In genomic region chr5:67799732-67800234, GRCh38 we compare ENCODE assay signal across 1 cellular context.
TF ChIP-seq lines count a peak whose summit lies in the region.

No MANE protein-coding gene starts in this region.

TF ChIP-seq in liver, 16 proteins besides CTCF, POLR2A, EP300 and RAD21 (continued from another document):
- TF ChIP-seq, protein P1, sequence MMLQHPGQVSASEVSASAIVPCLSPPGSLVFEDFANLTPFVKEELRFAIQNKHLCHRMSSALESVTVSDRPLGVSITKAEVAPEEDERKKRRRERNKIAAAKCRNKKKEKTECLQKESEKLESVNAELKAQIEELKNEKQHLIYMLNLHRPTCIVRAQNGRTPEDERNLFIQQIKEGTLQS (IDR thresholded peaks at IDR 0.05), result no peak
- TF ChIP-seq, protein P2, sequence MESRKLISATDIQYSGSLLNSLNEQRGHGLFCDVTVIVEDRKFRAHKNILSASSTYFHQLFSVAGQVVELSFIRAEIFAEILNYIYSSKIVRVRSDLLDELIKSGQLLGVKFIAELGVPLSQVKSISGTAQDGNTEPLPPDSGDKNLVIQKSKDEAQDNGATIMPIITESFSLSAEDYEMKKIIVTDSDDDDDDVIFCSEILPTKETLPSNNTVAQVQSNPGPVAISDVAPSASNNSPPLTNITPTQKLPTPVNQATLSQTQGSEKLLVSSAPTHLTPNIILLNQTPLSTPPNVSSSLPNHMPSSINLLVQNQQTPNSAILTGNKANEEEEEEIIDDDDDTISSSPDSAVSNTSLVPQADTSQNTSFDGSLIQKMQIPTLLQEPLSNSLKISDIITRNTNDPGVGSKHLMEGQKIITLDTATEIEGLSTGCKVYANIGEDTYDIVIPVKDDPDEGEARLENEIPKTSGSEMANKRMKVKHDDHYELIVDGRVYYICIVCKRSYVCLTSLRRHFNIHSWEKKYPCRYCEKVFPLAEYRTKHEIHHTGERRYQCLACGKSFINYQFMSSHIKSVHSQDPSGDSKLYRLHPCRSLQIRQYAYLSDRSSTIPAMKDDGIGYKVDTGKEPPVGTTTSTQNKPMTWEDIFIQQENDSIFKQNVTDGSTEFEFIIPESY (IDR thresholded peaks at IDR 0.05), result no peak
- TF ChIP-seq, protein P3, sequence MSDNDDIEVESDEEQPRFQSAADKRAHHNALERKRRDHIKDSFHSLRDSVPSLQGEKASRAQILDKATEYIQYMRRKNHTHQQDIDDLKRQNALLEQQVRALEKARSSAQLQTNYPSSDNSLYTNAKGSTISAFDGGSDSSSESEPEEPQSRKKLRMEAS (IDR thresholded peaks at IDR 0.05), result no peak
